ENCODE assay signal across 11 cellular contexts in genomic region chr16:1780677-1781072, GRCh38. TPM values are rescaled to one million over a fixed set of nuclear protein-coding genes. Genes with fewer than 3 reads are reported as not detected.
DNase-seq lines count a peak whose midpoint lies in the region; ATAC-seq and TF ChIP-seq lines count a peak whose summit lies in the region.
"Had no signal": no experiment of that assay in that cellular context is flagged by ENCODE, and none has a peak within 500 bp of the region (broad histone marks: within the 10 kb centered on the region; RNA-seq: fewer than 3 reads in every experiment).

No MANE protein-coding gene starts in this region.

- peaks cover 15 to 63% of the 10 kb centered on the region in 2 experiments; a peak in 2 of 3 replicates for H3K36me3 ChIP-seq in HEK293 (ENCODE audit: control insufficient read depth in 2 of 2, insufficient read depth in 1 of 2, low read length in 2 of 2)

- CTCF ChIA-PET in CD4-positive, alpha-beta T cell (lab: Charles Lee), result no interaction called here
- CTCF ChIA-PET in HEK293 (lab: Yijun Ruan, JAX), result interaction anchor here (0.7 kb wide), 1 partner anchor 208 kb away, joined by 3 read pairs; no protein-coding TSS in a partner anchor

- no peak for TF ChIP-seq CTCF in CD4-positive, alpha-beta T cell (IDR thresholded peaks at IDR 0.05)
- TF ChIP-seq CTCF in HEK293 (tag by site-specific recombination; IDR thresholded peaks at IDR 0.05), result no peak
- no peak for TF ChIP-seq CTCF in mesothelial cell of epicardium (IDR thresholded peaks at IDR 0.05; ENCODE audit: unreplicated experiment)

- no peak for ATAC-seq in CD4-positive, alpha-beta T cell (ENCODE audit: poor library complexity)
- no peak for ATAC-seq in activated naive CD8-positive, alpha-beta T cell treated with anti-CD3 and anti-CD28 coated beads, Interleukin-2, amount 50 U/mL, for 24 hours
- ATAC-seq: stimulated activated naive B cell treated with anti-CD40 and anti-IgM and Interleukin-4, amounts not matched to agents 10 μg/mL and 1 μg/mL and 100 μg/mL, for 72 hours had no signal

- intact Hi-C loops in CD4-positive, alpha-beta T cell (cut with DNase I, micrococcal nuclease), result loop anchor here (5.0 to 10.0 kb wide), 3 partner anchors 162 to 1376 kb away; partner anchors contain the start of genes DECR2 (in 1 of the 2), MSRB1 (in 1 of the 2) and UBE2I (in 1 of the 2)

- H3K9me3 ChIP-seq in CD4-positive, alpha-beta T cell (ENCODE audit: control insufficient read depth, low read length), result no peaks in the 10 kb centered on the region
- H3K9me3 ChIP-seq in HEK293 (ENCODE audit: control insufficient read depth, insufficient read depth, low read depth, low read length), result no peaks in the 10 kb centered on the region

- POLR2A ChIA-PET in CD4-positive, alpha-beta T cell (lab: Charles Lee), result interaction anchor here (2.7 to 3.8 kb wide), 2 partner anchors 10 to 75 kb away, joined by 38 to 163 read pairs; partner anchors contain the start of genes EME2, MAPK8IP3, MRPS34 and NME3
- POLR2A ChIA-PET in HEK293 (lab: Yijun Ruan, JAX), result interaction anchor here (1.8 to 5.2 kb wide), 3 partner anchors 10 to 184 kb away, joined by 5 to 113 read pairs (median 41); partner anchors contain the start of genes EME2, FAHD1, HAGH and MRPS34

- H3K27me3 Mint-ChIP-seq in CD4-positive, alpha-beta T cell, result no peaks in the 10 kb centered on the region
- peaks cover 3% of the 10 kb centered on the region for H3K27me3 Mint-ChIP-seq in activated naive CD8-positive, alpha-beta T cell treated with anti-CD3 and anti-CD28 coated beads, Interleukin-2, amount 50 U/mL, for 24 hours
- H3K27me3 Mint-ChIP-seq in mesothelial cell of epicardium (ENCODE audit: low read depth), result no peaks in the 10 kb centered on the region
- H3K27me3 Mint-ChIP-seq: stimulated activated naive B cell treated with anti-CD40 and anti-IgM and Interleukin-4, amounts not matched to agents 10 μg/mL and 1 μg/mL and 100 μg/mL, for 72 hours had no signal

- peaks cover 26% of the 10 kb centered on the region for H3K4me1 Mint-ChIP-seq in CD4-positive, alpha-beta T cell (ENCODE audit: low read depth)
- peaks cover 28% of the 10 kb centered on the region for H3K4me1 Mint-ChIP-seq in activated naive CD8-positive, alpha-beta T cell treated with anti-CD3 and anti-CD28 coated beads, Interleukin-2, amount 50 U/mL, for 24 hours
- H3K4me1 Mint-ChIP-seq in mesothelial cell of epicardium, result peaks cover 18% of the 10 kb centered on the region

- H3K36me3 Mint-ChIP-seq in CD4-positive, alpha-beta T cell (ENCODE audit: low read depth), result peaks cover 33% of the 10 kb centered on the region
- H3K36me3 Mint-ChIP-seq in activated naive CD8-positive, alpha-beta T cell treated with anti-CD3 and anti-CD28 coated beads, Interleukin-2, amount 50 U/mL, for 24 hours (ENCODE audit: low read depth), result no peaks in the 10 kb centered on the region
- no peaks in the 10 kb centered on the region for H3K36me3 Mint-ChIP-seq in mesothelial cell of epicardium

- no peak for DNase-seq in CD4-positive, alpha-beta T cell
- DNase-seq in activated naive CD8-positive, alpha-beta T cell treated with anti-CD3 and anti-CD28 coated beads, Interleukin-2, amount 50 U/mL, for 24 hours, result no peak
- DNase-seq in mesothelial cell of epicardium (ENCODE audit: low spot score in 2 of 2, unreplicated experiment in 2 of 2) (no peak), EL (no peak), NCI-H524 treated with DMSO at 0.1 percent for 48 hours (lab: John Stamatoyannopoulos, UW) (no peak), NCI-H2171 (lab: John Stamatoyannopoulos, UW) (no peak)
- no peak for DNase-seq in stimulated activated CD4-positive, alpha-beta T cell treated with anti-CD3 and anti-CD28 coated beads, Interleukin-4, amount 100 ng/mL, for 1 hour
- DNase-seq: head of caudate nucleus; NCI-H510A; stimulated activated naive B cell treated with anti-CD40 and anti-IgM and Interleukin-4, amounts not matched to agents 10 μg/mL and 1 μg/mL and 100 μg/mL, for 72 hours had no signal

- peak overlapping the region; percentile 87 for H3K4me3 Mint-ChIP-seq in CD4-positive, alpha-beta T cell
- H3K4me3 Mint-ChIP-seq in activated naive CD8-positive, alpha-beta T cell treated with anti-CD3 and anti-CD28 coated beads, Interleukin-2, amount 50 U/mL, for 24 hours, result peak overlapping the region; percentile 79
- peak overlapping the region; percentile 83 for H3K4me3 Mint-ChIP-seq in mesothelial cell of epicardium

- peaks cover 6% of the 10 kb centered on the region for H3K4me1 ChIP-seq in HEK293 (ENCODE audit: control insufficient read depth, insufficient read depth, low read length)

- peak overlapping the region; percentile 96 for H3K27ac Mint-ChIP-seq in CD4-positive, alpha-beta T cell
- no peak overlapping the region for H3K27ac Mint-ChIP-seq in activated naive CD8-positive, alpha-beta T cell treated with anti-CD3 and anti-CD28 coated beads, Interleukin-2, amount 50 U/mL, for 24 hours
- H3K27ac Mint-ChIP-seq in mesothelial cell of epicardium, result no peak overlapping the region

- H3K27me3 ChIP-seq in CD4-positive, alpha-beta T cell (ENCODE audit: control insufficient read depth, insufficient read depth, low read length), result no peaks in the 10 kb centered on the region

- H3K9me3 Mint-ChIP-seq in CD4-positive, alpha-beta T cell, result no peaks in the 10 kb centered on the region
- no peaks in the 10 kb centered on the region for H3K9me3 Mint-ChIP-seq in activated naive CD8-positive, alpha-beta T cell treated with anti-CD3 and anti-CD28 coated beads, Interleukin-2, amount 50 U/mL, for 24 hours
- H3K9me3 Mint-ChIP-seq in mesothelial cell of epicardium, result no peaks in the 10 kb centered on the region
- H3K9me3 Mint-ChIP-seq: stimulated activated naive B cell treated with anti-CD40 and anti-IgM and Interleukin-4, amounts not matched to agents 10 μg/mL and 1 μg/mL and 100 μg/mL, for 72 hours had no signal

- H3K4me3 ChIP-seq in HEK293 (ENCODE audit: low read depth, low read length), result no peak overlapping the region

- no peak overlapping the region for H3K27ac ChIP-seq in CD4-positive, alpha-beta T cell (ENCODE audit: low read depth, low read length)
- peak overlapping the region; percentile 87; the same call in 1 of the 2 replicates for H3K27ac ChIP-seq in HEK293 (ENCODE audit: extremely low read depth, low read depth, low read length)

TF ChIP-seq in HEK293, 187 proteins besides CTCF, POLR2A, EP300 and RAD21:
- TF ChIP-seq ZBTB48 (tag by site-specific recombination; IDR thresholded peaks at IDR 0.05) (no peak), ZNF16 (tag by site-specific recombination; IDR thresholded peaks at IDR 0.05; ENCODE audit: low read depth) (no peak), TCF7L2 (IDR thresholded peaks at IDR 0.05; ENCODE audit: borderline replicate concordance, low read depth, low read length) (no peak), ZNF660 (tag by site-specific recombination; IDR thresholded peaks at IDR 0.05) (no peak), ZNF146 (tag by site-specific recombination; IDR thresholded peaks at IDR 0.05) (no peak), PRDM10 (tag by site-specific recombination; IDR thresholded peaks at IDR 0.05) (no peak), ZNF211 (tag by site-specific recombination; IDR thresholded peaks at IDR 0.05; ENCODE audit: low read depth) (no peak)

RNA-seq across cellular contexts. Expression of gene SPSB3, which starts 1.7 kb away (rescaled TPM):
- total RNA-seq in CD4-positive, alpha-beta T cell, result 10 to 100 TPM; 86.3 to 87.6 TPM
- total RNA-seq in mesothelial cell of epicardium, result 49.6 to 51.4 TPM (median 50.0 TPM) in 3 replicates

RNA-seq across cellular contexts. Expression of gene NUBP2, which starts 2.1 kb away (rescaled TPM):
- 10 to 100 TPM; 36.4 to 38.1 TPM for total RNA-seq in CD4-positive, alpha-beta T cell
- total RNA-seq in mesothelial cell of epicardium, result 62.9 to 65.3 TPM (median 63.6 TPM) in 3 replicates

RNA-seq across cellular contexts. Expression of gene MRPS34, which starts 7.7 kb away (rescaled TPM):
- 10 to 100 TPM; 25.5 to 26.9 TPM for total RNA-seq in CD4-positive, alpha-beta T cell
- 62.2 to 65.3 TPM (median 63.9 TPM) in 3 replicates for total RNA-seq in mesothelial cell of epicardium

RNA-seq across cellular contexts. Expression of gene EME2, which starts 8.1 kb away (rescaled TPM):
- 10 to 100 TPM; 28.6 to 30.8 TPM for total RNA-seq in CD4-positive, alpha-beta T cell
- total RNA-seq in mesothelial cell of epicardium, result 32.3 to 41.5 TPM (median 35.2 TPM) in 3 replicates

RNA-seq across cellular contexts. Expression of gene NME3, which starts 9.3 kb away (rescaled TPM):
- 10 to 100 TPM; 46.2 to 54.2 TPM for total RNA-seq in CD4-positive, alpha-beta T cell
- total RNA-seq in mesothelial cell of epicardium, result 56.6 to 58.4 TPM (median 57.7 TPM) in 3 replicates
